ENCODE assay signal across 17 cellular contexts in genomic region chr20:10795286-10796026, GRCh38.
"Had no signal": no experiment of that assay in that cellular context is flagged by ENCODE, and none has a peak within 500 bp of the region (broad histone marks: within the 10 kb centered on the region; RNA-seq: fewer than 3 reads in every experiment).

No MANE protein-coding gene starts in this region.

- H3K36me3 ChIP-seq: ascending aorta, gastrocnemius medialis, heart left ventricle, stomach, upper lobe of left lung had no signal

- FAIRE-seq: bronchial epithelial cell had no signal

- ATAC-seq: gastrocnemius medialis, heart left ventricle, left colon had no signal

- H3K4me1 ChIP-seq: ascending aorta, gastrocnemius medialis, upper lobe of left lung had no signal

- H3K27me3 ChIP-seq: ascending aorta, gastrocnemius medialis, heart left ventricle, stomach, testis, upper lobe of left lung had no signal

- H3K27ac ChIP-seq: ascending aorta, gastrocnemius medialis, heart left ventricle, stomach, testis, upper lobe of left lung, VCaP had no signal

- H3K4me3 ChIP-seq: ascending aorta, gastrocnemius medialis, heart left ventricle, lung, stomach, testis, upper lobe of left lung had no signal

- DNase-seq: activated CD4-positive, alpha-beta T cell treated with anti-CD3 and anti-CD28 coated beads, Interleukin-2, amount 50 U/mL, for 48 hours; activated naive CD4-positive, alpha-beta T cell treated with anti-CD3 and anti-CD28 coated beads, Interleukin-2, amount 10 ng/mL, durations not matched to agents 7 days and 5 days; effector memory CD4-positive, alpha-beta T cell; gastrocnemius medialis; heart left ventricle; left colon; midbrain; stimulated activated CD4-positive, alpha-beta T cell treated with anti-CD3 and anti-CD28 coated beads, Interleukin-12 subunit alpha, Interleukin-12 subunit beta, amount 100 ng/mL, for 4 hours; stimulated activated CD4-positive, alpha-beta T cell treated with anti-CD3 and anti-CD28 coated beads, Interleukin-2, amount 100 ng/mL, for 24 hours; stomach; T1000; testis; upper lobe of left lung had no signal

- H3K9me3 ChIP-seq: ascending aorta, gastrocnemius medialis, stomach, testis, upper lobe of left lung had no signal
